ENCODE assay signal across 8 cellular contexts in the genomic region with DNA sequence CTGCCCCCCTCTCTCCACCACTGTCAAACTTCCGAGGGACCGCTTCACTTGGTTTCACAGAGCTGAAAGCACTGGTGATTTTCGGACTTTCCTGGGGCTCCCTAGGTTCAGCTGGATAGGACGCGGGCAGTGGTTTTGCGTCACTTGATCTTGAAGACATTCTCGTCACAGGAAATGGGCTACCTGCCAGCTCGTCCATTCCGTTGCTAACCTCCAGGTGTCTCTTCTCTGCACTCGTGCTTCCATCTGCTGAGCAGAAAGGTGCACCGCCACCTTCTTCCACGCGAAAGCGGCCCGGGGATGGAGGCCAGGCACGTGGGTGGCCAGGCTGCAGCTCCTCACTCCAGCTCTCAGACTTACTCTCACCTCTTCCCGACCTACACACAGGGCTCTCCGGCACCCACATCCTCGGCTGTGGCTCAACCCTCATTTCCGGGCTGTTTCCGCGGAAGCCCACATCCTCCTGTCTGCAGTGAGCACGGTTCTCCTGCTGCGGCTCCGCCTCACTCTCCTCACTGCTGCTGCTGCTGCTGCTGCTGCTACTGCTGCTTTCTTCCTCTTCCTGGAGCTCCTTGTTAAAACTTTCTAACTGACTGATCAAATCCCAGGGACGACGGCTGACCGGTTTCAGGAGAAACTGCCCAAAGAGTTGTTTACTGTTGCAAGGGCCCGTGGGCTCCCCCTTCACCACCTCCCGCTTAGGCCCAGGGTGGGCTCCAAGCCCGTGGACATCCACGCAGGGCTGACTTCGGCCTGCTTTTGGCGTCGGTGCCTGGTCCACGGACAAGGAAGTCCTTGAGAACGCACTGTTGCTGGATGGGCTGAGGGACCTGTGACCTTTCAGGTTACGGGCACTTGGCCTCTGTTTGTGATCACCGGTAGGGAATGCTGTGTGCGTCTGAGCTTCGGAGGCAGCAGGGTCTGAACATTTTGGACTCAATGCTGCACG. TPM values are rescaled to one million over a fixed set of nuclear protein-coding genes. Genes with fewer than 3 reads are reported as not detected.
A peak's percentile ranks its signal among the peaks of the same experiment; 100 is the strongest.
DNase-seq lines count a peak whose midpoint lies in the region; ATAC-seq and TF ChIP-seq lines count a peak whose summit lies in the region.

No MANE protein-coding gene starts in this region.

- H2AFZ ChIP-seq in DND-41 (ENCODE audit: low read depth, low read length), result peak overlapping the region; percentile 63

- no peaks in the 10 kb centered on the region for H4K20me1 ChIP-seq in DND-41 (ENCODE audit: insufficient read depth, low read length)

- CTCF ChIA-PET in activated CD4-positive, alpha-beta T cell treated with anti-CD3 and anti-CD28 coated beads for 36 hours (lab: Charles Lee), result interaction anchor here (0.8 to 1.7 kb wide), 6 partner anchors 11 to 511 kb away, joined by 3 to 7 read pairs (median 3); no protein-coding TSS in a partner anchor

- TF ChIP-seq CTCF in DND-41 (IDR thresholded peaks at IDR 0.05; ENCODE audit: borderline replicate concordance, extremely low read depth, low read length, poor library complexity, severe bottlenecking) (peak; percentile 65), omental fat pad (IDR thresholded peaks at IDR 0.05) (no peak), uterus (IDR thresholded peaks at IDR 0.05) (peak in 3 of 4 experiments; percentile 8 to 26 (median 11))

- no peak for TF ChIP-seq EP300 in Ishikawa (IDR thresholded peaks at IDR 0.05; ENCODE audit: borderline replicate concordance)

- TF ChIP-seq RAD21 in Ishikawa (IDR thresholded peaks at IDR 0.05; ENCODE audit: low read depth), result peak; percentile 22; the same call in 1 of the 2 replicates

- H3K4me1 ChIP-seq in DND-41 (ENCODE audit: insufficient read depth, low read length) (peaks cover 31% of the 10 kb centered on the region), uterus (peaks cover 3 to 11% of the 10 kb centered on the region in 2 donors)

- H3K27me3 ChIP-seq in DND-41 (ENCODE audit: insufficient read depth, low read length, poor library complexity) (no peaks in the 10 kb centered on the region), uterus (no peaks in the 10 kb centered on the region)

- intact Hi-C loops in activated CD4-positive, alpha-beta T cell treated with anti-CD3 and anti-CD28 coated beads for 36 hours (cut with DNase I, micrococcal nuclease), result loop anchor here in 1 of 2 experiments (1.0 to 5.0 kb wide), 2 partner anchors 292 to 320 kb away; a partner anchor contains a TSS
- intact Hi-C loops in dendritic cell treated with granulocyte-macrophage colony-stimulating factor and Interleukin-4, amounts not matched to agents 40 ng/mL and 50 ng/mL, for 4 days (cut with micrococcal nuclease), result no loop called here
- intact Hi-C loops in uterus (cut with DNase I; ENCODE audit: low total_unique reads), result no loop called here

- H3K79me2 ChIP-seq in DND-41 (ENCODE audit: insufficient read depth, low read length), result no peaks in the 10 kb centered on the region

- H3K4me3 Mint-ChIP-seq in activated CD4-positive, alpha-beta T cell treated with anti-CD3 and anti-CD28 coated beads for 36 hours, result peak overlapping the region; percentile 66
- peak overlapping the region; percentile 54 for H3K4me3 Mint-ChIP-seq in dendritic cell treated with granulocyte-macrophage colony-stimulating factor and Interleukin-4, amounts not matched to agents 40 ng/mL and 50 ng/mL, for 4 days

- POLR2A ChIA-PET in activated CD4-positive, alpha-beta T cell treated with anti-CD3 and anti-CD28 coated beads for 36 hours (lab: Charles Lee), result interaction anchor here (0.8 kb wide), 1 partner anchor 11 kb away, joined by 3 read pairs; no protein-coding TSS in a partner anchor

- H3K4me2 ChIP-seq in DND-41 (ENCODE audit: insufficient read depth, low read length), result peak overlapping the region; percentile 60

- H3K9me3 Mint-ChIP-seq in activated CD4-positive, alpha-beta T cell treated with anti-CD3 and anti-CD28 coated beads for 36 hours (ENCODE audit: low read depth), result no peaks in the 10 kb centered on the region
- H3K9me3 Mint-ChIP-seq in dendritic cell treated with granulocyte-macrophage colony-stimulating factor and Interleukin-4, amounts not matched to agents 40 ng/mL and 50 ng/mL, for 4 days, result no peaks in the 10 kb centered on the region

- H3K27me3 Mint-ChIP-seq in activated CD4-positive, alpha-beta T cell treated with anti-CD3 and anti-CD28 coated beads for 36 hours, result peaks cover 46% of the 10 kb centered on the region
- H3K27me3 Mint-ChIP-seq in dendritic cell treated with granulocyte-macrophage colony-stimulating factor and Interleukin-4, amounts not matched to agents 40 ng/mL and 50 ng/mL, for 4 days, result peaks cover 52% of the 10 kb centered on the region

- H3K9me3 ChIP-seq in DND-41 (ENCODE audit: insufficient read depth, low read length, severe bottlenecking) (no peaks in the 10 kb centered on the region), uterus (no peaks in the 10 kb centered on the region)

- ATAC-seq in DND-41 (ENCODE audit: insufficient read depth, low read depth) (peak; percentile 97), GM21381 (IDR thresholded peaks at IDR 0.05; ENCODE audit: unreplicated experiment) (peak; percentile 96), omental fat pad (ENCODE audit: low FRiP score) (peak; percentile 38)
- ATAC-seq in activated CD4-positive, alpha-beta T cell treated with anti-CD3 and anti-CD28 coated beads for 36 hours, result peak; percentile 98

- no peaks in the 10 kb centered on the region for H3K36me3 Mint-ChIP-seq in activated CD4-positive, alpha-beta T cell treated with anti-CD3 and anti-CD28 coated beads for 36 hours (ENCODE audit: low read depth)
- peaks cover 13% of the 10 kb centered on the region for H3K36me3 Mint-ChIP-seq in dendritic cell treated with granulocyte-macrophage colony-stimulating factor and Interleukin-4, amounts not matched to agents 40 ng/mL and 50 ng/mL, for 4 days (ENCODE audit: low read depth)

- peak overlapping the region; percentile 48 for H3K9ac ChIP-seq in DND-41 (ENCODE audit: low read depth, low read length)

- H3K4me1 Mint-ChIP-seq in activated CD4-positive, alpha-beta T cell treated with anti-CD3 and anti-CD28 coated beads for 36 hours, result peaks cover 34% of the 10 kb centered on the region
- H3K4me1 Mint-ChIP-seq in dendritic cell treated with granulocyte-macrophage colony-stimulating factor and Interleukin-4, amounts not matched to agents 40 ng/mL and 50 ng/mL, for 4 days (ENCODE audit: low read depth), result peaks cover 24% of the 10 kb centered on the region

- DNase-seq in DND-41 (peak; percentile 97), omental fat pad (ENCODE audit: low spot score) (no peak), uterus (peak; percentile 43 to 63), occipital lobe (lab: John Stamatoyannopoulos, UW) (no peak)
- peak; percentile 92 for DNase-seq in activated CD4-positive, alpha-beta T cell treated with anti-CD3 and anti-CD28 coated beads for 36 hours

- peak overlapping the region; percentile 88 for H3K27ac ChIP-seq in DND-41 (ENCODE audit: low read length)
- H3K27ac ChIP-seq in uterus, result peak overlapping the region; percentile 50 to 67

- peak overlapping the region in 1 of 2 experiments; percentile 49; a peak in 2 of 4 replicates for H3K4me3 ChIP-seq in DND-41 (ENCODE audit: low read depth in 1 of 2, low read length in 2 of 2)
- no peak overlapping the region for H3K4me3 ChIP-seq in uterus

- H3K36me3 ChIP-seq in DND-41 (ENCODE audit: insufficient read depth, low read length) (no peaks in the 10 kb centered on the region), uterus (no peaks in the 10 kb centered on the region)

- H3K27ac Mint-ChIP-seq in activated CD4-positive, alpha-beta T cell treated with anti-CD3 and anti-CD28 coated beads for 36 hours, result peak overlapping the region; percentile 81
- no peak overlapping the region for H3K27ac Mint-ChIP-seq in dendritic cell treated with granulocyte-macrophage colony-stimulating factor and Interleukin-4, amounts not matched to agents 40 ng/mL and 50 ng/mL, for 4 days

- no peak for TF ChIP-seq POLR2A in uterus (IDR thresholded peaks at IDR 0.05)

TF ChIP-seq in Ishikawa, 13 proteins besides CTCF, POLR2A, EP300 and RAD21:
- TF ChIP-seq, protein P1, sequence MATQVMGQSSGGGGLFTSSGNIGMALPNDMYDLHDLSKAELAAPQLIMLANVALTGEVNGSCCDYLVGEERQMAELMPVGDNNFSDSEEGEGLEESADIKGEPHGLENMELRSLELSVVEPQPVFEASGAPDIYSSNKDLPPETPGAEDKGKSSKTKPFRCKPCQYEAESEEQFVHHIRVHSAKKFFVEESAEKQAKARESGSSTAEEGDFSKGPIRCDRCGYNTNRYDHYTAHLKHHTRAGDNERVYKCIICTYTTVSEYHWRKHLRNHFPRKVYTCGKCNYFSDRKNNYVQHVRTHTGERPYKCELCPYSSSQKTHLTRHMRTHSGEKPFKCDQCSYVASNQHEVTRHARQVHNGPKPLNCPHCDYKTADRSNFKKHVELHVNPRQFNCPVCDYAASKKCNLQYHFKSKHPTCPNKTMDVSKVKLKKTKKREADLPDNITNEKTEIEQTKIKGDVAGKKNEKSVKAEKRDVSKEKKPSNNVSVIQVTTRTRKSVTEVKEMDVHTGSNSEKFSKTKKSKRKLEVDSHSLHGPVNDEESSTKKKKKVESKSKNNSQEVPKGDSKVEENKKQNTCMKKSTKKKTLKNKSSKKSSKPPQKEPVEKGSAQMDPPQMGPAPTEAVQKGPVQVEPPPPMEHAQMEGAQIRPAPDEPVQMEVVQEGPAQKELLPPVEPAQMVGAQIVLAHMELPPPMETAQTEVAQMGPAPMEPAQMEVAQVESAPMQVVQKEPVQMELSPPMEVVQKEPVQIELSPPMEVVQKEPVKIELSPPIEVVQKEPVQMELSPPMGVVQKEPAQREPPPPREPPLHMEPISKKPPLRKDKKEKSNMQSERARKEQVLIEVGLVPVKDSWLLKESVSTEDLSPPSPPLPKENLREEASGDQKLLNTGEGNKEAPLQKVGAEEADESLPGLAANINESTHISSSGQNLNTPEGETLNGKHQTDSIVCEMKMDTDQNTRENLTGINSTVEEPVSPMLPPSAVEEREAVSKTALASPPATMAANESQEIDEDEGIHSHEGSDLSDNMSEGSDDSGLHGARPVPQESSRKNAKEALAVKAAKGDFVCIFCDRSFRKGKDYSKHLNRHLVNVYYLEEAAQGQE (IDR thresholded peaks at IDR 0.05; ENCODE audit: low read depth), result no peak
- TF ChIP-seq NFIC (IDR thresholded peaks at IDR 0.05), result peak; percentile 44; the same call in 1 of the 2 replicates

RNA-seq across cellular contexts. Expression of a gene that starts 32.1 kb away (rescaled TPM):
- total RNA-seq in activated CD4-positive, alpha-beta T cell treated with anti-CD3 and anti-CD28 coated beads for 36 hours, result not detected
- total RNA-seq in omental fat pad (10 to 100 TPM; 14.6 to 71.4 (median 19.7) TPM), uterus (10 to 100 TPM; 25.6 to 99.1 (median 49.9) TPM), occipital lobe (8.4 TPM)

Comparison
In these comparisons a context has a peak if more than half of its experiments do, and no peak if none do; other contexts are left out.
1. ATAC-seq: peak in every context shown above with its lines; median percentile 98 in activated CD4-positive, alpha-beta T cell treated with anti-CD3 and anti-CD28 coated beads for 36 hours; 97 in DND-41; 96 in GM21381; 38 in omental fat pad.
2. DNase-seq: peak in DND-41 (single experiment), activated CD4-positive, alpha-beta T cell treated with anti-CD3 and anti-CD28 coated beads for 36 hours (single experiment) and uterus (2 of 2); none in omental fat pad (single experiment) and occipital lobe (single experiment).
3. CTCF ChIP-seq: peak in DND-41 (single experiment) and uterus (3 of 4); none in omental fat pad (0 of 3).